In genomic region chr19:18051887-18052286, GRCh38 we compare ENCODE assay signal across 1 cellular context.
TF ChIP-seq lines count a peak whose summit lies in the region.

No MANE protein-coding gene starts in this region.

TF ChIP-seq in endothelial cell of umbilical vein, 7 proteins besides CTCF, POLR2A, EP300 and RAD21:
- peak; percentile 46 for TF ChIP-seq EZH2 (IDR thresholded peaks at IDR 0.05; ENCODE audit: borderline replicate concordance, low read depth, low read length, severe bottlenecking)
- no peak for TF ChIP-seq MYC (IDR thresholded peaks at IDR 0.05; ENCODE audit: low read depth, low read length)
- no peak for TF ChIP-seq GATA2 (IDR thresholded peaks at IDR 0.05; ENCODE audit: insufficient read depth, insufficient read length, low read depth, low read length)
